8 cellular contexts compared by ENCODE assay signal in genomic region chr19:17244618-17245534, GRCh38. TPM values are rescaled to one million over a fixed set of nuclear protein-coding genes. Genes with fewer than 3 reads are reported as not detected.
A peak's percentile ranks its signal among the peaks of the same experiment; 100 is the strongest.
DNase-seq lines count a peak whose midpoint lies in the region; ATAC-seq and TF ChIP-seq lines count a peak whose summit lies in the region.

No MANE protein-coding gene starts in this region.

- H3F3A ChIP-seq in DOHH2 (ENCODE audit: control insufficient read depth, insufficient read depth), result peaks cover 10% of the 10 kb centered on the region

- peaks cover 14% of the 10 kb centered on the region for H4K20me1 ChIP-seq in DOHH2 (ENCODE audit: control insufficient read depth, insufficient read depth, low read depth, low read length)

- DNase-seq in thoracic aorta (ENCODE audit: low spot score) (no peak), NCI-H2196 treated with DMSO at 0.1 percent for 48 hours (lab: John Stamatoyannopoulos, UW; ENCODE audit: unreplicated experiment) (no peak)
- no peak for DNase-seq in effector CD4-positive, alpha-beta T cell

- TF ChIP-seq CTCF in DOHH2 (IDR thresholded peaks at IDR 0.05; ENCODE audit: low read depth, low read length, poor library complexity, severe bottlenecking) (no peak), thoracic aorta (IDR thresholded peaks at IDR 0.05) (no peak)

- no peaks in the 10 kb centered on the region for H3K9me2 ChIP-seq in DOHH2 (replicated peaks; ENCODE audit: control insufficient read depth, low read length)

- H3K27me3 ChIP-seq in DOHH2 (ENCODE audit: control insufficient read depth, low read length) (no peaks in the 10 kb centered on the region), layer of hippocampus (ENCODE audit: control insufficient read depth, insufficient read depth, low read length) (no peaks in the 10 kb centered on the region), thoracic aorta (replicated peaks; ENCODE audit: insufficient read depth) (no peaks in the 10 kb centered on the region)

- H3K9me3 ChIP-seq in DOHH2 (ENCODE audit: control insufficient read depth, insufficient read depth, low read length) (no peaks in the 10 kb centered on the region), thoracic aorta (no peaks in the 10 kb centered on the region)

- H3K27ac ChIP-seq in DOHH2 (ENCODE audit: low read depth, low read length) (peak overlapping the region; percentile 53), angular gyrus (ENCODE audit: low read depth, low read length) (peak overlapping the region; percentile 35), layer of hippocampus (ENCODE audit: low read depth, low read length) (peak overlapping the region; percentile 57), thoracic aorta (peak overlapping the region; percentile 75 to 87)

- H3K4me3 ChIP-seq in DOHH2 (ENCODE audit: low read length) (peak overlapping the region; percentile 88), thoracic aorta (peak overlapping the region; percentile 84)

- H3K79me2 ChIP-seq in DOHH2 (ENCODE audit: control insufficient read depth, low read length), result peaks cover 52% of the 10 kb centered on the region

- H3K4me2 ChIP-seq in DOHH2 (ENCODE audit: low read length), result peak overlapping the region; percentile 89

- ATAC-seq in HG03108 (IDR thresholded peaks at IDR 0.05; ENCODE audit: unreplicated experiment), result peak; percentile 10
- no peak for ATAC-seq in thoracic aorta (ENCODE audit: insufficient number of reproducible peaks, low FRiP score, low read depth)
- no peak for ATAC-seq in GM18498 (IDR thresholded peaks at IDR 0.05; ENCODE audit: unreplicated experiment)

- peaks cover 20% of the 10 kb centered on the region for H3K36me3 ChIP-seq in DOHH2 (ENCODE audit: control insufficient read depth, low read length)
- peaks cover 6% of the 10 kb centered on the region for H3K36me3 ChIP-seq in thoracic aorta

- H3K4me1 ChIP-seq in DOHH2 (ENCODE audit: control insufficient read depth, low read length) (peaks cover 39% of the 10 kb centered on the region), thoracic aorta (ENCODE audit: control insufficient read depth in 1 of 2, low read depth in 2 of 2) (peaks cover 18 to 40% of the 10 kb centered on the region in 2 donors)

RNA-seq across cellular contexts. Expression of gene NR2F6, which starts 0.8 kb away (rescaled TPM):
- total RNA-seq in thoracic aorta, result 10 to 100 TPM; 42.0 to 68.1 TPM

RNA-seq across cellular contexts. Expression of gene OCEL1, which starts 18.9 kb away (rescaled TPM):
- 10 to 100 TPM; 12.4 to 13.3 TPM for total RNA-seq in thoracic aorta

RNA-seq across cellular contexts. Expression of gene USHBP1, which starts 19.7 kb away (rescaled TPM):
- 1 to 10 TPM; 3.5 to 4.0 TPM for total RNA-seq in thoracic aorta

RNA-seq across cellular contexts. Expression of gene BABAM1, which starts 22.4 kb away (rescaled TPM):
- total RNA-seq in thoracic aorta, result 10 to 100 TPM; 55.2 to 87.2 TPM

RNA-seq across cellular contexts. Expression of gene USE1, which starts 29.7 kb away (rescaled TPM):
- total RNA-seq in thoracic aorta, result 10 to 100 TPM; 11.5 to 13.7 TPM
